Comparison of ENCODE assay signal across 1 cellular context in the genomic region with DNA sequence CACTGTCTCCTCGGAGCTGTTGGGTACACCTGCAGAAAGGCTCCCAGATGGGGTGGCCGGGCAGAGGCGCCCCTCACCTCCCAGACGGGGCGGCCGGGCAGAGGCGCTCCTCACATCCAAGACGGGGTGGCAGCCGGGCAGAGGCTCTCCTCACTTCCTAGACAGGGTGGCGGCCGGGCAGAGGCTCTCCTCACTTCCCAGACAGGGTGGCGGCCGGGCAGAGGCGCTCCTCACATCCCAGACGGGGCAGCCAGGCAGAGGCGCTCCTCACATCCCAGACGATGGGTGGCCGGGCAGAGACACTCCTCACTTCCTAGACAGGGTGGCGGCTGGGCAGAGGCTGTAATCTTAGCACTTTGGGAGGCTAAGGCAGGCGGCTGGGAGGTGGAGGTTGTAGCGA.
TF ChIP-seq lines count a peak whose summit lies in the region.

No MANE protein-coding gene starts in this region.

TF ChIP-seq in K562, 482 proteins besides CTCF, POLR2A, EP300 and RAD21:
- TF ChIP-seq SMAD4 (CRISPR knock-in tag; conservative IDR thresholded peaks at IDR 0.05) (peak; percentile 46), ZBTB33 (CRISPR knock-in tag; IDR thresholded peaks at IDR 0.05) (peak; percentile 71), TRIM28 (IDR thresholded peaks at IDR 0.05) (0 out of 2 replicates have a peak, but pooled peaks have one; percentile 14)
